In the genomic region with DNA sequence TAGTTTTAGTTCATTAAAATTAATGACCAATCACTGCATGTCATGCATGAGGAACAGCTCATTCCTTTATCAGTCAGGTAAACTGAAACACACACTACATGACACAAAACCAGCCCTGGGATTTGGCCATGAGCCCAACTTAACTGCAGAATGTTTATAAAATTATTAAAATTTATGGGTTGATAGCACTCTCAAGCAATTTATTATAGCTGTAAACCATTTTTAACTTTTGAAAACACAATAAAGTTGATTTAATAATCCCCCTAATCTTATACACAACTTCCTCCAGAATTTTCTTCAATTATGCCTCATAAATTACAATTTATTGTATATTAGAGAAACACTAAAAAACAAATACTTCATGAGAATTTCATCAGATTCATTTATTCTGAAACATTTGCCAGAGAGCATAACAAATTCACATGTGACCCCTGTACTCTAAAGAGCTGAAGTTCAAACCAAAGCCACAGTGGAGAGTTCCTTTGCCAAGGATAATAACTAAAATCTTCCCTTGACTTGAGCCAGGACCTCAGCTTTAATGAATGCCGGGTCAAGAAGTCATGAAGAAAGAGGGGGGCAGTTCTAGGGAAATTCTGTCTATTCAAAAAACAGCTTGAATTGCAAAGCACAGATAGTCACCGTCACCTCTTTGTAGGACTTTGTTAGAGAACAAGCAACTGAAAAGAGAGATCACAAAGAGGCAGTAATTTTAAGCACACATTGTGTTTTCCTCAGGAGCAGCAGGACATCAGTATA, we compare ENCODE assay signal across 12 cellular contexts.
DNase-seq lines count a peak whose midpoint lies in the region; ATAC-seq and TF ChIP-seq lines count a peak whose summit lies in the region.
"Had no signal": no experiment of that assay in that cellular context is flagged by ENCODE, and none has a peak within 500 bp of the region (broad histone marks: within the 10 kb centered on the region; RNA-seq: fewer than 3 reads in every experiment).

No MANE protein-coding gene starts in this region.

- peaks cover 38% of the 10 kb centered on the region for H3K4me1 Mint-ChIP-seq in mesothelial cell of epicardium
- H3K4me1 Mint-ChIP-seq: activated naive CD8-positive, alpha-beta T cell treated with anti-CD3 and anti-CD28 coated beads, Interleukin-2, amount 10 ng/mL, durations not matched to agents 7 days and 5 days; naive thymus-derived CD8-positive, alpha-beta T cell had no signal

- H3K27ac Mint-ChIP-seq in mesothelial cell of epicardium: peak overlapping the region; percentile 78
- H3K27ac Mint-ChIP-seq: activated naive CD8-positive, alpha-beta T cell treated with anti-CD3 and anti-CD28 coated beads, Interleukin-2, amount 10 ng/mL, durations not matched to agents 7 days and 5 days; naive thymus-derived CD8-positive, alpha-beta T cell had no signal

- DNase-seq in BE2C (peak; percentile 70), RPMI7951 (ENCODE audit: low read depth) (peak; percentile 80), fibroblast of gingiva (ENCODE audit: low read depth) (peak; percentile 85), mesothelial cell of epicardium (ENCODE audit: low spot score in 2 of 2, unreplicated experiment in 2 of 2) (peak in 1 of 2 experiments; percentile 43), ecto neural progenitor cell (ENCODE audit: low spot score) (no peak), GM03348 (ENCODE audit: low spot score) (no peak)
- no peak for DNase-seq in stimulated activated CD4-positive, alpha-beta T cell treated with anti-CD3 and anti-CD28 coated beads, Interleukin-4, amount 100 ng/mL, for 4 hours
- DNase-seq: activated naive CD8-positive, alpha-beta T cell treated with anti-CD3 and anti-CD28 coated beads, Interleukin-2, amount 10 ng/mL, durations not matched to agents 7 days and 5 days; DND-41; naive thymus-derived CD8-positive, alpha-beta T cell; stimulated activated CD4-positive, alpha-beta T cell treated with anti-CD3 and anti-CD28 coated beads, Interleukin-12 subunit alpha, Interleukin-12 subunit beta, amount 100 ng/mL, for 4 hours had no signal

- no peaks in the 10 kb centered on the region; the same call in 1 of the 2 replicates for H3K9me3 ChIP-seq in BE2C

- H3K36me3 Mint-ChIP-seq in mesothelial cell of epicardium: no peaks in the 10 kb centered on the region
- H3K36me3 Mint-ChIP-seq: activated naive CD8-positive, alpha-beta T cell treated with anti-CD3 and anti-CD28 coated beads, Interleukin-2, amount 10 ng/mL, durations not matched to agents 7 days and 5 days had no signal

- H3K4me3 ChIP-seq in BE2C (ENCODE audit: low read depth, low read length): no peak overlapping the region

- no peaks in the 10 kb centered on the region for H3K36me3 ChIP-seq in BE2C

- no peaks in the 10 kb centered on the region for H3K27me3 ChIP-seq in BE2C

- H3K4me3 Mint-ChIP-seq in mesothelial cell of epicardium: no peak overlapping the region
- H3K4me3 Mint-ChIP-seq: activated naive CD8-positive, alpha-beta T cell treated with anti-CD3 and anti-CD28 coated beads, Interleukin-2, amount 10 ng/mL, durations not matched to agents 7 days and 5 days; naive thymus-derived CD8-positive, alpha-beta T cell had no signal

- ATAC-seq in HG03571 (IDR thresholded peaks at IDR 0.05; ENCODE audit: unreplicated experiment): no peak
- ATAC-seq: naive thymus-derived CD8-positive, alpha-beta T cell had no signal

- peaks cover 23% of the 10 kb centered on the region for H3K4me1 ChIP-seq in BE2C

- TF ChIP-seq CTCF in BE2C (IDR thresholded peaks at IDR 0.05; ENCODE audit: low read depth, low read length): no peak
- TF ChIP-seq CTCF in mesothelial cell of epicardium (IDR thresholded peaks at IDR 0.05; ENCODE audit: unreplicated experiment): no peak

- peaks cover 8% of the 10 kb centered on the region for H3K27me3 Mint-ChIP-seq in mesothelial cell of epicardium (ENCODE audit: low read depth)
- H3K27me3 Mint-ChIP-seq: activated naive CD8-positive, alpha-beta T cell treated with anti-CD3 and anti-CD28 coated beads, Interleukin-2, amount 10 ng/mL, durations not matched to agents 7 days and 5 days; naive thymus-derived CD8-positive, alpha-beta T cell had no signal

- H3K9me3 Mint-ChIP-seq in mesothelial cell of epicardium: peaks cover 10% of the 10 kb centered on the region

Comparison
In these comparisons a context has a peak if more than half of its experiments do, and no peak if none do; other contexts are left out.
1. DNase-seq: peak in BE2C (single experiment), RPMI7951 (single experiment) and fibroblast of gingiva (single experiment); none in ecto neural progenitor cell (single experiment), stimulated activated CD4-positive, alpha-beta T cell treated with anti-CD3 and anti-CD28 coated beads, Interleukin-4, amount 100 ng/mL, for 4 hours (0 of 2) and GM03348 (single experiment).